17 cellular contexts compared by ENCODE assay signal in genomic region chrX:103347682-103348397, GRCh38. TPM values are rescaled to one million over a fixed set of nuclear protein-coding genes. Genes with fewer than 3 reads are reported as not detected.
A peak's percentile ranks its signal among the peaks of the same experiment; 100 is the strongest.
DNase-seq lines count a peak whose midpoint lies in the region; TF ChIP-seq lines count a peak whose summit lies in the region.
"Had no signal": no experiment of that assay in that cellular context is flagged by ENCODE, and none has a peak within 500 bp of the region (broad histone marks: within the 10 kb centered on the region; RNA-seq: fewer than 3 reads in every experiment).

No MANE protein-coding gene starts in this region.

- H3K9me3 ChIP-seq in HUES64 (ENCODE audit: insufficient read depth, low read depth, low read length) (no peaks in the 10 kb centered on the region), endodermal cell (ENCODE audit: control insufficient read depth, low read length) (no peaks in the 10 kb centered on the region), tibial artery (no peaks in the 10 kb centered on the region)

- peaks cover 21% of the 10 kb centered on the region for H3K4me1 Mint-ChIP-seq in endodermal cell

- peak; percentile 27 for TF ChIP-seq CTCF in endodermal cell (conservative IDR thresholded peaks at IDR 0.05)
- no peak for TF ChIP-seq CTCF in tibial artery (IDR thresholded peaks at IDR 0.05)

- H3K27me3 ChIP-seq in HUES64 (ENCODE audit: insufficient read depth, low read length) (no peaks in the 10 kb centered on the region), endodermal cell (ENCODE audit: control insufficient read depth, insufficient read depth, low read length, poor library complexity, severe bottlenecking) (no peaks in the 10 kb centered on the region), tibial artery (peaks cover 0 to 10% of the 10 kb centered on the region in 2 donors)

- H3K27me3 Mint-ChIP-seq in endodermal cell (ENCODE audit: insufficient read depth) = peaks cover 17% of the 10 kb centered on the region

- H3K4me1 ChIP-seq in HUES64 (ENCODE audit: insufficient read depth, low read length) (peaks cover 3% of the 10 kb centered on the region; the same call in 1 of the 2 replicates), endodermal cell (ENCODE audit: control insufficient read depth, insufficient read depth, low read length) (no peaks in the 10 kb centered on the region), tibial artery (no peaks in the 10 kb centered on the region)

- H3K4me3 ChIP-seq in HUES64 (ENCODE audit: low read length) = peak overlapping the region; percentile 25; the same call in 1 of the 2 replicates
- no peak overlapping the region for H3K4me3 ChIP-seq in endodermal cell (ENCODE audit: low read length)
- no peak overlapping the region for H3K4me3 ChIP-seq in tibial artery
- H3K4me3 ChIP-seq: SK-N-MC had no signal

- WGBS in HUES64 = 77% methylated on average over 29 of the region's 29 CpGs
- WGBS in endodermal cell (ENCODE audit: insufficient coverage in 1 of 2, insufficient read length in 1 of 2), 2 experiments = 86% methylated on average over 8 to 29 of the region's 29 CpGs

- no peaks in the 10 kb centered on the region for H3K36me3 ChIP-seq in HUES64 (ENCODE audit: insufficient read depth, low read length)
- no peaks in the 10 kb centered on the region for H3K36me3 ChIP-seq in endodermal cell (ENCODE audit: control insufficient read depth, insufficient read depth, low read length)
- H3K36me3 ChIP-seq in tibial artery = no peaks in the 10 kb centered on the region

- H3K27ac Mint-ChIP-seq in endodermal cell = no peak overlapping the region
- H3K27ac Mint-ChIP-seq: CD4-positive, CD25-positive, alpha-beta regulatory T cell had no signal

- intact Hi-C loops in tibial artery (cut with DNase I; ENCODE audit: low total_unique reads) = loop anchor here (5.0 kb wide), 1 partner anchor 114 kb away; no protein-coding TSS in a partner anchor

- no peak overlapping the region; the same call in 1 of the 2 replicates for H3K9ac ChIP-seq in HUES64 (ENCODE audit: low read depth, low read length)
- no peak overlapping the region for H3K9ac ChIP-seq in endodermal cell (ENCODE audit: extremely low read depth, low read length, poor library complexity, severe bottlenecking)

- peak overlapping the region; percentile 49 for H3K4me3 Mint-ChIP-seq in endodermal cell
- H3K4me3 Mint-ChIP-seq: CD4-positive, CD25-positive, alpha-beta regulatory T cell had no signal

- H3K9me3 Mint-ChIP-seq in endodermal cell = peaks cover 10% of the 10 kb centered on the region

- DNase-seq in endodermal cell (peak; percentile 80), iPS-NIHi7 (ENCODE audit: extremely low spot score) (peak; percentile 36), retina (peak; percentile 18), DMS53 treated with DMSO at 0.1 percent for 48 hours (lab: John Stamatoyannopoulos, UW; ENCODE audit: unreplicated experiment) (no peak), epidermal melanocyte (ENCODE audit: insufficient read length, low spot score) (no peak), tibial artery (no peak)
- DNase-seq: ACHN; Calu3; CD4-positive, CD25-positive, alpha-beta regulatory T cell; DMS79; GDM1; KG1; NCI-H1048; NCI-H146; NCI-H2081 treated with DMSO at 0.1 percent for 48 hours had no signal

- no peak overlapping the region for H3K27ac ChIP-seq in HUES64 (ENCODE audit: low read depth, low read length)
- H3K27ac ChIP-seq in endodermal cell (ENCODE audit: low read depth, low read length) = no peak overlapping the region
- no peak overlapping the region for H3K27ac ChIP-seq in tibial artery
- H3K27ac ChIP-seq: SK-N-MC had no signal

- no peaks in the 10 kb centered on the region for H3K36me3 Mint-ChIP-seq in endodermal cell (ENCODE audit: low read depth)
- H3K36me3 Mint-ChIP-seq: CD4-positive, CD25-positive, alpha-beta regulatory T cell had no signal

RNA-seq across cellular contexts. Expression of gene TCEAL9, which starts 8.5 kb away (rescaled TPM):
- 66.1 TPM for polyA plus RNA-seq in HUES64 (2013, experiment 1 of 2)
- polyA plus RNA-seq in HUES64 (2013, experiment 2 of 2) = 99.9 TPM
- total RNA-seq in endodermal cell = 100 to 1,000 TPM in 1 of 2 donors, 10 to 100 TPM in 1; 97.6 to 125 TPM
- polyA plus RNA-seq in endodermal cell (2013, experiment 1 of 2) = 122 TPM
- 140 TPM for polyA plus RNA-seq in endodermal cell (2013, experiment 2 of 2)

RNA-seq across cellular contexts. Expression of gene TCEAL7, which starts 17.8 kb away (rescaled TPM):
- polyA plus RNA-seq in HUES64 (2013, experiment 1 of 2) = 11.6 TPM
- polyA plus RNA-seq in HUES64 (2013, experiment 2 of 2) = 23.7 TPM
- 1 to 10 TPM; 5.3 to 6.7 TPM for total RNA-seq in endodermal cell
- 55.8 TPM for polyA plus RNA-seq in endodermal cell (2013, experiment 1 of 2)
- polyA plus RNA-seq in endodermal cell (2013, experiment 2 of 2) = 58.7 TPM
- total RNA-seq: Calu3; CD4-positive, CD25-positive, alpha-beta regulatory T cell had no signal

RNA-seq across cellular contexts. Expression of gene BEX3, which starts 28.5 kb away (rescaled TPM):
- polyA plus RNA-seq in HUES64 (2013, experiment 1 of 2) = 401 TPM
- 452 TPM for polyA plus RNA-seq in HUES64 (2013, experiment 2 of 2)
- total RNA-seq in endodermal cell = 100 to 1,000 TPM; 595 to 651 TPM
- 492 TPM for polyA plus RNA-seq in endodermal cell (2013, experiment 1 of 2)
- polyA plus RNA-seq in endodermal cell (2013, experiment 2 of 2) = 451 TPM

RNA-seq across cellular contexts. Expression of gene BEX2, which starts 37.0 kb away (rescaled TPM):
- polyA plus RNA-seq in HUES64 (2013, experiment 1 of 2) = 39.9 TPM
- polyA plus RNA-seq in HUES64 (2013, experiment 2 of 2) = 37.5 TPM
- 10 to 100 TPM; 23.6 to 32.3 TPM for total RNA-seq in endodermal cell
- polyA plus RNA-seq in endodermal cell (2013, experiment 1 of 2) = 30.5 TPM
- polyA plus RNA-seq in endodermal cell (2013, experiment 2 of 2) = 31.7 TPM

Comparison
In these comparisons a context has a peak if more than half of its experiments do, and no peak if none do; other contexts are left out.
1. DNase-seq: peak in endodermal cell (single experiment), iPS-NIHi7 (single experiment) and retina (single experiment); none in DMS53 treated with DMSO at 0.1 percent for 48 hours (single experiment), epidermal melanocyte (single experiment) and tibial artery (0 of 2).